8 cellular contexts compared by ENCODE assay signal in genomic region chr1:27111771-27112573, GRCh38. TPM values are rescaled to one million over a fixed set of nuclear protein-coding genes. Genes with fewer than 3 reads are reported as not detected.
A peak's percentile ranks its signal among the peaks of the same experiment; 100 is the strongest.
DNase-seq lines count a peak whose midpoint lies in the region; ATAC-seq and TF ChIP-seq lines count a peak whose summit lies in the region.

No MANE protein-coding gene starts in this region.

- no peaks in the 10 kb centered on the region for H3K27me3 ChIP-seq in GM06990 (replicated peaks; ENCODE audit: control insufficient read depth, insufficient read depth, low read length)

- POLR2A ChIA-PET in activated CD8-positive, alpha-beta T cell treated with anti-CD3 and anti-CD28 coated beads, Interleukin-2, amount 10 ng/mL, durations not matched to agents 7 days and 5 days (lab: Charles Lee) = interaction anchor here (0.9 to 4.8 kb wide), 6 partner anchors 25 to 69 kb away, joined by 3 to 36 read pairs (median 8); partner anchors contain the start of gene SLC9A1

- TF ChIP-seq CTCF in GM06990 (IDR thresholded peaks at IDR 0.05; ENCODE audit: insufficient read depth, low read length, poor library complexity, severe bottlenecking) = peak; percentile 40
- TF ChIP-seq CTCF in HFFc6 (IDR thresholded peaks at IDR 0.05) = peak; percentile 71

- peak; percentile 95 for ATAC-seq in activated CD8-positive, alpha-beta T cell treated with anti-CD3 and anti-CD28 coated beads, Interleukin-2, amount 10 ng/mL, durations not matched to agents 7 days and 5 days

- H3K27me3 Mint-ChIP-seq in HFFc6 (ENCODE audit: insufficient read depth) = no peaks in the 10 kb centered on the region
- no peaks in the 10 kb centered on the region for H3K27me3 Mint-ChIP-seq in activated CD8-positive, alpha-beta T cell treated with anti-CD3 and anti-CD28 coated beads, Interleukin-2, amount 10 ng/mL, durations not matched to agents 7 days and 5 days (ENCODE audit: low read depth)

- H3K36me3 ChIP-seq in GM06990 (ENCODE audit: control insufficient read depth, insufficient read depth, low read length) = no peaks in the 10 kb centered on the region; the same call in 1 of the 2 replicates

- H3K27ac Mint-ChIP-seq in HFFc6 = peak overlapping the region; percentile 83
- peak overlapping the region; percentile 91 for H3K27ac Mint-ChIP-seq in activated CD8-positive, alpha-beta T cell treated with anti-CD3 and anti-CD28 coated beads, Interleukin-2, amount 10 ng/mL, durations not matched to agents 7 days and 5 days

- H3K4me3 Mint-ChIP-seq in HFFc6 = peak overlapping the region; percentile 60
- H3K4me3 Mint-ChIP-seq in activated CD8-positive, alpha-beta T cell treated with anti-CD3 and anti-CD28 coated beads, Interleukin-2, amount 10 ng/mL, durations not matched to agents 7 days and 5 days = peak overlapping the region; percentile 59

- no peak overlapping the region for H3K4me3 ChIP-seq in GM06990 (replicated peaks; ENCODE audit: low read depth, low read length)

- DNase-seq in GM06990 (ENCODE audit: extremely low read depth, insufficient read length) = peak; percentile 46
- peak; percentile 99 for DNase-seq in HFFc6
- DNase-seq in NCI-H510A (lab: John Stamatoyannopoulos, UW) = peak; percentile 68
- DNase-seq in activated CD8-positive, alpha-beta T cell treated with anti-CD3 and anti-CD28 coated beads, Interleukin-2, amount 10 ng/mL, durations not matched to agents 7 days and 5 days = peak; percentile 83
- peak; percentile 31 for DNase-seq in effector CD8-positive, alpha-beta T cell (lab: John Stamatoyannopoulos, UW)
- peak; percentile 80 for DNase-seq in mucosa of gallbladder (ENCODE audit: low spot score)
- DNase-seq in stimulated activated CD8-positive, alpha-beta memory T cell treated with anti-CD3 and anti-CD28 coated beads, Interleukin-4, amount 100 ng/mL, for 48 hours = peak; percentile 75
- no peak for DNase-seq in middle frontal gyrus (ENCODE audit: extremely low spot score, low spot score)

- CTCF ChIA-PET in activated CD8-positive, alpha-beta T cell treated with anti-CD3 and anti-CD28 coated beads, Interleukin-2, amount 10 ng/mL, durations not matched to agents 7 days and 5 days (lab: Charles Lee) = interaction anchor here (0.7 to 5.9 kb wide), 25 partner anchors 9 to 188 kb away, joined by 3 to 83 read pairs (median 5); partner anchors contain the start of genes SLC9A1 and WDTC1

- H3K36me3 Mint-ChIP-seq in HFFc6 (ENCODE audit: low read depth) = peaks cover 27% of the 10 kb centered on the region
- H3K36me3 Mint-ChIP-seq in activated CD8-positive, alpha-beta T cell treated with anti-CD3 and anti-CD28 coated beads, Interleukin-2, amount 10 ng/mL, durations not matched to agents 7 days and 5 days (ENCODE audit: low read depth) = peaks cover 40% of the 10 kb centered on the region

- H3K9me3 Mint-ChIP-seq in HFFc6 = no peaks in the 10 kb centered on the region
- H3K9me3 Mint-ChIP-seq in activated CD8-positive, alpha-beta T cell treated with anti-CD3 and anti-CD28 coated beads, Interleukin-2, amount 10 ng/mL, durations not matched to agents 7 days and 5 days (ENCODE audit: insufficient read depth) = no peaks in the 10 kb centered on the region

- peaks cover 56% of the 10 kb centered on the region for H3K4me1 Mint-ChIP-seq in HFFc6 (ENCODE audit: low read depth)
- peaks cover 77% of the 10 kb centered on the region for H3K4me1 Mint-ChIP-seq in activated CD8-positive, alpha-beta T cell treated with anti-CD3 and anti-CD28 coated beads, Interleukin-2, amount 10 ng/mL, durations not matched to agents 7 days and 5 days (ENCODE audit: low read depth)

RNA-seq across cellular contexts. Expression of gene SLC9A1, which starts 43.0 kb away (rescaled TPM):
- 10 to 100 TPM; 37.1 to 51.0 (median 44.7) TPM for total RNA-seq in HFFc6 (2021; fragmentation: NEBNext Ultra II Directional; extraction: Animal tissue kit (Norgen Biotek cat#: 25700))
- 10 to 100 TPM; 28.3 to 29.0 TPM for total RNA-seq in activated CD8-positive, alpha-beta T cell treated with anti-CD3 and anti-CD28 coated beads, Interleukin-2, amount 10 ng/mL, durations not matched to agents 7 days and 5 days
- 170 TPM for total RNA-seq in mucosa of gallbladder
